In the genomic region with DNA sequence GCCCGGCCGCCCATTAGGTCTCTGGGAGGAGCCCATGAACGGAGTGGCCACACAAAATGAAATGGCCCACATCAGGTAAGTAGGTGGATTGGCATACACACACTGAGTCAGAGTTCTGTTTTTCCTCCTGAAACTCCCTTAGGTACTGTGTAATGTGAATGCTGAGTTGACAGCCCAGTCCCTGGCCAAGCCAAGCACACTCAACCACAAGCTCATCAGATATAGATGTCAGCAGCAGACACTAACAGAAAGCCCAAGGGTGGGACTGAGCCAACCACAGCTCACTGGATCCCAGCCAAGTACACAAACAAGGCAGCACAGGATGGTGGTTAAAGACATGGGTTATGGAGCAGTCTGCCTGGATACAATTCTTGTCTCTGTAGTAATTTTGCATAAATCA, we compare ENCODE assay signal across 12 cellular contexts.
A peak's percentile ranks its signal among the peaks of the same experiment; 100 is the strongest.
DNase-seq lines count a peak whose midpoint lies in the region; ATAC-seq and TF ChIP-seq lines count a peak whose summit lies in the region.
"Had no signal": no experiment of that assay in that cellular context is flagged by ENCODE, and none has a peak within 500 bp of the region (broad histone marks: within the 10 kb centered on the region; RNA-seq: fewer than 3 reads in every experiment).

No MANE protein-coding gene starts in this region.

- H3K14ac ChIP-seq in IMR-90 (replicated peaks; ENCODE audit: low read depth, low read length) = no peak overlapping the region

- no peaks in the 10 kb centered on the region for H3K79me1 ChIP-seq in IMR-90 (ENCODE audit: low read depth in 1 of 2, low read length in 2 of 2)

- TF ChIP-seq CTCF in Calu3 (IDR thresholded peaks at IDR 0.05; ENCODE audit: unreplicated experiment) = no peak
- TF ChIP-seq CTCF in IMR-90 (conservative IDR thresholded peaks at IDR 0.05; ENCODE audit: low read depth, low read length) = no peak
- no peak for TF ChIP-seq CTCF in hepatocyte (IDR thresholded peaks at IDR 0.05; ENCODE audit: poor library complexity)

- in situ Hi-C loops in IMR-90 (cut with MboI; ENCODE audit: low sequenced_read_pairs) = no loop called here

- H3K36me3 ChIP-seq in IMR-90 (ENCODE audit: control insufficient read depth, insufficient read depth, low read length) = no peaks in the 10 kb centered on the region
- H3K36me3 ChIP-seq in hepatocyte (replicated peaks; ENCODE audit: insufficient read depth, low read depth) = no peaks in the 10 kb centered on the region

- no peak overlapping the region for H3K9ac ChIP-seq in IMR-90 (ENCODE audit: low read depth, low read length)

- H3K36me3 Mint-ChIP-seq in Calu3 (ENCODE audit: insufficient read depth, unreplicated experiment) = no peaks in the 10 kb centered on the region
- H3K36me3 Mint-ChIP-seq in activated T-helper 17 cell treated with anti-CD3 and anti-CD28 coated beads, Interleukin-2, amount 50 U/mL, for 72 hours (ENCODE audit: low read depth) = no peaks in the 10 kb centered on the region
- H3K36me3 Mint-ChIP-seq: CD14-positive monocyte, naive B cell had no signal

- H3K4ac ChIP-seq in IMR-90 (ENCODE audit: low read depth, low read length) = no peak overlapping the region

- peak; percentile 8 for DNase-seq in Calu3
- DNase-seq in IMR-90 = peak; percentile 38
- DNase-seq in hepatocyte (ENCODE audit: low spot score) = peak; percentile 35
- DNase-seq in head of caudate nucleus = no peak
- DNase-seq in left lobe of liver (ENCODE audit: low spot score) = no peak
- DNase-seq in medulla oblongata (ENCODE audit: extremely low spot score) = no peak
- DNase-seq in superior temporal gyrus (ENCODE audit: extremely low spot score) = no peak
- DNase-seq: naive B cell; stimulated activated CD4-positive, alpha-beta T cell treated with anti-CD3 and anti-CD28 coated beads, Interleukin-4, amount 100 ng/mL, for 1 hour had no signal

- H3K4me2 ChIP-seq in IMR-90 (ENCODE audit: low read depth, low read length) (no peak overlapping the region), hepatocyte (peak overlapping the region; percentile 22)
- H3K4me2 ChIP-seq: GM23338 had no signal

- intact Hi-C loops in Calu3 (cut with micrococcal nuclease; ENCODE audit: unreplicated experiment) = no loop called here
- intact Hi-C loops in IMR-90 (cut with micrococcal nuclease) = no loop called here
- intact Hi-C loops in head of caudate nucleus (cut with DNase I) = no loop called here

- H3K9me3 ChIP-seq in IMR-90 (ENCODE audit: control insufficient read depth, insufficient read depth, low read length) = no peaks in the 10 kb centered on the region
- no peaks in the 10 kb centered on the region for H3K9me3 ChIP-seq in hepatocyte (ENCODE audit: low read depth)

- dilution Hi-C loops in IMR-90 (cut with HindIII; ENCODE audit: low sequenced_read_pairs, unreplicated experiment) = no loop called here

- no peak overlapping the region; the same call in 1 of the 2 replicates for H4K91ac ChIP-seq in IMR-90 (ENCODE audit: insufficient read depth, low read depth, low read length)

- no peak for TF ChIP-seq RAD21 in IMR-90 (IDR thresholded peaks at IDR 0.05; ENCODE audit: low read length)

- no CpG with 5 or more reads among the region's 3 CpGs for WGBS in IMR-90 (ENCODE audit: extremely low coverage in 2 of 2, insufficient read length in 1 of 2), 2 experiments
- 94% methylated on average over 3 of the region's 3 CpGs for WGBS in hepatocyte (ENCODE audit: low lambda C conversion rate, missing lambda C conversion rate)

- no peak for TF ChIP-seq POLR2A in IMR-90 (IDR thresholded peaks at IDR 0.05; ENCODE audit: low read depth, low read length)

- no peak overlapping the region for H4K8ac ChIP-seq in IMR-90 (ENCODE audit: low read depth in 2 of 2, low read length in 2 of 2)

- no peak overlapping the region for H2AFZ ChIP-seq in IMR-90 (replicated peaks; ENCODE audit: low read length, poor library complexity)
- no peak overlapping the region for H2AFZ ChIP-seq in hepatocyte
- H2AFZ ChIP-seq: GM23338 had no signal

- H3K4me3 Mint-ChIP-seq in Calu3 (ENCODE audit: low read depth, unreplicated experiment) = no peak overlapping the region
- H3K4me3 Mint-ChIP-seq in activated T-helper 17 cell treated with anti-CD3 and anti-CD28 coated beads, Interleukin-2, amount 50 U/mL, for 72 hours = no peak overlapping the region
- H3K4me3 Mint-ChIP-seq: CD14-positive monocyte, GM23338, naive B cell had no signal

- peaks cover 2% of the 10 kb centered on the region for H3K4me1 ChIP-seq in IMR-90 (ENCODE audit: control insufficient read depth, insufficient read depth, low read length)
- peaks cover 8% of the 10 kb centered on the region for H3K4me1 ChIP-seq in hepatocyte (ENCODE audit: insufficient read depth)

- no peaks in the 10 kb centered on the region for H3K9me1 ChIP-seq in IMR-90 (ENCODE audit: insufficient read depth, low read length)

- CTCF ChIA-PET in Calu3 (lab: Charles Lee) = interaction anchor here (0.6 to 1.0 kb wide), 3 partner anchors 10 to 403 kb away, joined by 3 read pairs; partner anchors contain the start of gene GJA1
- CTCF ChIA-PET in IMR-90 (lab: Yijun Ruan, JAX) = interaction anchor here (2.2 kb wide), 1 partner anchor 10 kb away, joined by 7 read pairs; no protein-coding TSS in a partner anchor

- H2BK15ac ChIP-seq in IMR-90 (ENCODE audit: low read depth, low read length) = no peak overlapping the region

- POLR2A ChIA-PET in IMR-90 (lab: Charles Lee; ENCODE audit: unreplicated experiment) = no interaction called here

- no peaks in the 10 kb centered on the region for H3K27me3 Mint-ChIP-seq in Calu3 (ENCODE audit: unreplicated experiment)
- H3K27me3 Mint-ChIP-seq in activated T-helper 17 cell treated with anti-CD3 and anti-CD28 coated beads, Interleukin-2, amount 50 U/mL, for 72 hours = no peaks in the 10 kb centered on the region
- H3K27me3 Mint-ChIP-seq: naive B cell had no signal

- no peak overlapping the region for H2BK20ac ChIP-seq in IMR-90 (ENCODE audit: low read depth, low read length)

- ATAC-seq in IMR-90 (ENCODE audit: low read depth) (peak; percentile 37; the same call in 1 of the 2 replicates), left lobe of liver (no peak)
- ATAC-seq in activated T-helper 17 cell treated with anti-CD3 and anti-CD28 coated beads, Interleukin-2, amount 50 U/mL, for 72 hours (replicated peaks) = peak; percentile 57
- ATAC-seq: GM23338 had no signal

- 0 out of 2 replicates have a peak overlapping the region, but pooled peaks have one; percentile 4 for H2AK5ac ChIP-seq in IMR-90 (ENCODE audit: low read depth, low read length)

- no peak overlapping the region for H2BK120ac ChIP-seq in IMR-90 (ENCODE audit: low read depth, low read length)

- no peak overlapping the region for H4K5ac ChIP-seq in IMR-90 (ENCODE audit: low read depth, low read length)

- H2AK9ac ChIP-seq in IMR-90 (replicated peaks; ENCODE audit: low read depth, low read length, poor library complexity) = no peak overlapping the region

- H3K23ac ChIP-seq in IMR-90 (ENCODE audit: low read depth, low read length) = no peak overlapping the region

- H2BK5ac ChIP-seq in IMR-90 (ENCODE audit: low read depth, low read length, poor library complexity, severe bottlenecking) = no peak overlapping the region

- no peaks in the 10 kb centered on the region for H3K79me2 ChIP-seq in hepatocyte

- no peaks in the 10 kb centered on the region for H3K9me2 ChIP-seq in hepatocyte (replicated peaks; ENCODE audit: insufficient read depth)

- H4K20me1 ChIP-seq in IMR-90 (ENCODE audit: insufficient read depth, low read length) (no peaks in the 10 kb centered on the region), hepatocyte (ENCODE audit: insufficient read depth, poor library complexity, severe bottlenecking) (no peaks in the 10 kb centered on the region)

- no peak overlapping the region for H3K56ac ChIP-seq in IMR-90 (ENCODE audit: extremely low read depth, insufficient read depth, low read length)

- no peak overlapping the region for H3K18ac ChIP-seq in IMR-90 (ENCODE audit: low read depth, low read length)

- H3K27ac Mint-ChIP-seq in Calu3 (ENCODE audit: unreplicated experiment) = no peak overlapping the region
- H3K27ac Mint-ChIP-seq in activated T-helper 17 cell treated with anti-CD3 and anti-CD28 coated beads, Interleukin-2, amount 50 U/mL, for 72 hours = no peak overlapping the region
- H3K27ac Mint-ChIP-seq: CD14-positive monocyte, GM23338, naive B cell had no signal

- no peak overlapping the region for H3K27ac ChIP-seq in IMR-90 (ENCODE audit: insufficient read depth, low read length)
- H3K27ac ChIP-seq in hepatocyte = peak overlapping the region; percentile 29

- H3K4me1 Mint-ChIP-seq in Calu3 (ENCODE audit: low read depth, unreplicated experiment) = no peaks in the 10 kb centered on the region
- H3K4me1 Mint-ChIP-seq in activated T-helper 17 cell treated with anti-CD3 and anti-CD28 coated beads, Interleukin-2, amount 50 U/mL, for 72 hours = no peaks in the 10 kb centered on the region
- H3K4me1 Mint-ChIP-seq: CD14-positive monocyte, GM23338, naive B cell had no signal

- no peak overlapping the region for H3K4me3 ChIP-seq in IMR-90 (ENCODE audit: insufficient read depth, low read depth, low read length)
- no peak overlapping the region for H3K4me3 ChIP-seq in hepatocyte
- H3K4me3 ChIP-seq: GM23338 had no signal

- H3K9me3 Mint-ChIP-seq in Calu3 (ENCODE audit: low read depth, unreplicated experiment) = peaks cover 7% of the 10 kb centered on the region
- peaks cover 9% of the 10 kb centered on the region for H3K9me3 Mint-ChIP-seq in activated T-helper 17 cell treated with anti-CD3 and anti-CD28 coated beads, Interleukin-2, amount 50 U/mL, for 72 hours
- H3K9me3 Mint-ChIP-seq: GM23338 had no signal

- H3K27me3 ChIP-seq in IMR-90 (ENCODE audit: control insufficient read depth, insufficient read depth, low read length) = no peaks in the 10 kb centered on the region
- no peaks in the 10 kb centered on the region for H3K27me3 ChIP-seq in hepatocyte

- BruUV-seq in Calu3 (replicated peaks; lab: Mats Ljungman, UMichigan) (no TSS peak), IMR-90 (replicated peaks; lab: Mats Ljungman, UMichigan) (no TSS peak)

TF ChIP-seq in IMR-90, 13 proteins besides CTCF, POLR2A, EP300 and RAD21 (continues in another document):
- TF ChIP-seq RCOR1 (IDR thresholded peaks at IDR 0.05; ENCODE audit: insufficient replicate concordance, low read length) (no peak), NFE2L2 (IDR thresholded peaks at IDR 0.05; ENCODE audit: low read depth, low read length) (no peak), MAFK (IDR thresholded peaks at IDR 0.05; ENCODE audit: low read depth, low read length) (no peak), MAZ (IDR thresholded peaks at IDR 0.05; ENCODE audit: borderline replicate concordance, low read depth, low read length) (no peak)
- TF ChIP-seq, protein P1, sequence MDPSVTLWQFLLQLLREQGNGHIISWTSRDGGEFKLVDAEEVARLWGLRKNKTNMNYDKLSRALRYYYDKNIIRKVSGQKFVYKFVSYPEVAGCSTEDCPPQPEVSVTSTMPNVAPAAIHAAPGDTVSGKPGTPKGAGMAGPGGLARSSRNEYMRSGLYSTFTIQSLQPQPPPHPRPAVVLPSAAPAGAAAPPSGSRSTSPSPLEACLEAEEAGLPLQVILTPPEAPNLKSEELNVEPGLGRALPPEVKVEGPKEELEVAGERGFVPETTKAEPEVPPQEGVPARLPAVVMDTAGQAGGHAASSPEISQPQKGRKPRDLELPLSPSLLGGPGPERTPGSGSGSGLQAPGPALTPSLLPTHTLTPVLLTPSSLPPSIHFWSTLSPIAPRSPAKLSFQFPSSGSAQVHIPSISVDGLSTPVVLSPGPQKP (IDR thresholded peaks at IDR 0.05; ENCODE audit: borderline replicate concordance, low read depth, low read length) = no peak

Comparison
In these comparisons a context has a peak if more than half of its experiments do, and no peak if none do; other contexts are left out.
1. DNase-seq: peak in Calu3 (single experiment), IMR-90 (single experiment) and hepatocyte (single experiment); none in head of caudate nucleus (0 of 42), left lobe of liver (single experiment), medulla oblongata (single experiment) and superior temporal gyrus (single experiment).